30 cellular contexts compared by ENCODE assay signal in genomic region chr5:174801798-174802197, GRCh38.
"Had no signal": no experiment of that assay in that cellular context is flagged by ENCODE, and none has a peak within 500 bp of the region (broad histone marks: within the 10 kb centered on the region; RNA-seq: fewer than 3 reads in every experiment).

No MANE protein-coding gene starts in this region.

- H3K27me3 ChIP-seq: ascending aorta, pancreas, testis had no signal

- H3K4me1 ChIP-seq: ascending aorta, heart left ventricle, lower lobe of right lung, pancreas, prostate gland, testis, transverse colon had no signal

- FAIRE-seq: bronchial epithelial cell, endometrium, pancreas, urothelium cell line had no signal

- H3K36me3 ChIP-seq: ascending aorta, heart left ventricle, lower lobe of right lung, neutrophil, pancreas, prostate gland, transverse colon had no signal

- H3K4me3 ChIP-seq: ascending aorta, heart left ventricle, lower lobe of right lung, pancreas, prostate gland, skin epidermis, testis, transverse colon had no signal

- DNase-seq: activated CD4-positive, alpha-beta memory T cell treated with anti-CD3 and anti-CD28 coated beads for 36 hours; activated CD4-positive, alpha-beta T cell treated with anti-CD3 and anti-CD28 coated beads, Interleukin-2, amount 10 ng/mL, durations not matched to agents 24 days and 14 days; activated CD4-positive, CD25-positive, alpha-beta regulatory T cell treated with anti-CD3 and anti-CD28 coated beads, Interleukin-2, amount 50 U/mL, for 72 hours; activated CD8-positive, alpha-beta memory T cell treated with anti-CD3 and anti-CD28 coated beads, Interleukin-2, amount 50 U/mL, for 4 hours; activated gamma-delta T cell; activated naive CD4-positive, alpha-beta T cell treated with anti-CD3 and anti-CD28 coated beads, Interleukin-2, amount 10 ng/mL, durations not matched to agents 7 days and 5 days; activated naive CD8-positive, alpha-beta T cell treated with anti-CD3 and anti-CD28 coated beads, Interleukin-2, amount 10 ng/mL, durations not matched to agents 7 days and 5 days; activated T-cell treated with anti-CD3 and anti-CD28 coated beads, Interleukin-2, amount 50 U/mL, for 1 hour; effector CD4-positive, alpha-beta T cell; heart left ventricle; hypothalamus; kidney glomerular epithelial cell; lower lobe of right lung; mesenchymal stem cell; pancreas; retina; stimulated activated CD4-positive, alpha-beta T cell treated with anti-CD3 and anti-CD28 coated beads, Interleukin-12 subunit alpha, Interleukin-12 subunit beta, amount 100 ng/mL, for 4 hours; stimulated activated CD4-positive, alpha-beta T cell treated with anti-CD3 and anti-CD28 coated beads, Interleukin-4, amount 100 ng/mL, for 1 hour; stimulated activated naive CD8-positive, alpha-beta T cell treated with anti-CD3 and anti-CD28 coated beads, Interleukin-15, Interleukin-2, amounts not matched to agents 100 U/mL and 50 U/mL, for 24 hours; T-helper 2 cell; testis; transverse colon had no signal

- H3K27ac ChIP-seq: ascending aorta, epithelial cell of prostate, heart left ventricle, lower lobe of right lung, neutrophil, pancreas, prostate gland, skin epidermis, testis, transverse colon had no signal

- H3K9me3 ChIP-seq: lower lobe of right lung, neutrophil, pancreas, prostate gland, testis had no signal
